9 cellular contexts compared by ENCODE assay signal in the genomic region with DNA sequence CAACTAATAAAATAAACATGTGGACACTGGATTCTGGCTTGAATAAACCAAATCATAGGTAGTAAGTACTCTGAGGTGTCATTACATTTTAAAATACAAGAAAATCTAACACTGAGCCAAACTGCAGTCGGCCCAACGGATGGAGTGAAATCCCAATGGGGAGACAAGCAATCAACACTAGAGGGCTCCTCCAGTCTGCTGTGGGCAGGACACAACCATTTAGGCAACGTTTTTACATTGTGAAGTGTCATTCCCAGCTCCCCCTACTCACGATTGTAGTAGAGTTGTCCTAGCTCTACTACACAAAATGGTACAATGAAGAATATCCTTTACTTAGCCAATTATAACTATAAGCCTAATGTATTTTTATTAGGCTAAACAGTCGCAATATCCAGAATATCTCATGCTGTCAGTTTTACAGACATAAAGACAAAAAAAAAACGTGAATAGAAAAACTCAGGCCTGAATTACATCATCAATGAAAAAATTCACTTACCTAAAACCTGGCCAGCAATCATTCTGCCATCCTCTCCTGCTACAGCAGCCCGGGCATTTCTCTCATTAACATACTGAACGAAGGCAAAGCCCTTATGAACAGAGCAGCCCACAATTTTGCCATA. TPM values are rescaled to one million over a fixed set of nuclear protein-coding genes. Genes with fewer than 3 reads are reported as not detected.
A peak's percentile ranks its signal among the peaks of the same experiment; 100 is the strongest.
DNase-seq lines count a peak whose midpoint lies in the region; ATAC-seq, FAIRE-seq and TF ChIP-seq lines count a peak whose summit lies in the region.
"Had no signal": no experiment of that assay in that cellular context is flagged by ENCODE, and none has a peak within 500 bp of the region (broad histone marks: within the 10 kb centered on the region; RNA-seq: fewer than 3 reads in every experiment).

No MANE protein-coding gene starts in this region.

- H3K79me1 ChIP-seq in mesenchymal stem cell (replicated peaks; ENCODE audit: low read length, poor library complexity, severe bottlenecking), result no peaks in the 10 kb centered on the region

- H3K4me3 ChIP-seq in bronchial epithelial cell (ENCODE audit: low read depth, low read length) (no peak overlapping the region), mesenchymal stem cell (ENCODE audit: insufficient read depth in 1 of 2, low read depth in 1 of 2, low read length in 2 of 2) (no peak overlapping the region)

- H3K23ac ChIP-seq in mesenchymal stem cell (ENCODE audit: low read length in 2 of 2), result no peak overlapping the region

- DNase-seq in D341Med (ENCODE audit: low spot score) (peak; percentile 64), Kasumi-1 (lab: John Stamatoyannopoulos, UW) (peak; percentile 21 to 37), bronchial epithelial cell (ENCODE audit: low read depth) (no peak), mesenchymal stem cell (peak; percentile 29)
- DNase-seq in stimulated activated CD4-positive, alpha-beta T cell treated with anti-CD3 and anti-CD28 coated beads, Interleukin-12 subunit alpha, Interleukin-12 subunit beta, amount 100 ng/mL, for 4 hours, result no peak
- DNase-seq: activated B cell treated with CpG ODN at 0.5 μM for 24 hours had no signal

- WGBS in mesenchymal stem cell, result 93% methylated on average over 8 of the region's 8 CpGs

- H4K8ac ChIP-seq in mesenchymal stem cell (ENCODE audit: low read length), result no peak overlapping the region

- no peak overlapping the region for H4K91ac ChIP-seq in mesenchymal stem cell (ENCODE audit: low read length)

- no peak overlapping the region for H2AFZ ChIP-seq in mesenchymal stem cell (ENCODE audit: low read depth, low read length)

- H3K9me3 ChIP-seq in mesenchymal stem cell (ENCODE audit: control insufficient read depth, low read length), result no peaks in the 10 kb centered on the region

- H3K18ac ChIP-seq in mesenchymal stem cell (ENCODE audit: low read depth in 1 of 2, low read length in 2 of 2), result no peak overlapping the region

- H3K4ac ChIP-seq in mesenchymal stem cell (ENCODE audit: low read depth in 1 of 2, low read length in 2 of 2), result no peak overlapping the region

- no peak overlapping the region for H2BK12ac ChIP-seq in mesenchymal stem cell (ENCODE audit: low read length in 2 of 2)

- H3K4me1 ChIP-seq in mesenchymal stem cell (ENCODE audit: control insufficient read depth, insufficient read depth, low read depth, low read length), result peaks cover 15% of the 10 kb centered on the region

- H2BK120ac ChIP-seq in mesenchymal stem cell (ENCODE audit: low read depth, low read length), result no peak overlapping the region

- peak overlapping the region; percentile 43 for H3K9ac ChIP-seq in mesenchymal stem cell (ENCODE audit: low read length)

- H2BK5ac ChIP-seq in mesenchymal stem cell (ENCODE audit: low read depth, low read length, poor library complexity, severe bottlenecking), result no peak overlapping the region

- no peak overlapping the region for H3K4me2 ChIP-seq in mesenchymal stem cell (ENCODE audit: low read length, poor library complexity, severe bottlenecking)

- H3K36me3 ChIP-seq in bronchial epithelial cell (ENCODE audit: control insufficient read depth, insufficient read depth, low read length) (peaks cover 17% of the 10 kb centered on the region), mesenchymal stem cell (ENCODE audit: control insufficient read depth in 1 of 2, insufficient read depth in 2 of 2, low read depth in 1 of 2, low read length in 2 of 2) (peaks cover 23 to 97% of the 10 kb centered on the region in 2 experiments)

- FAIRE-seq in bronchial epithelial cell (lab: Jason Lieb, UNC), result no peak

- TF ChIP-seq CTCF in bronchial epithelial cell (IDR thresholded peaks at IDR 0.05; ENCODE audit: insufficient read depth, low read length, severe bottlenecking), result peak; percentile 12

- no peak overlapping the region for H3K14ac ChIP-seq in mesenchymal stem cell (ENCODE audit: low read length in 2 of 2)

- no peak overlapping the region for H2BK15ac ChIP-seq in mesenchymal stem cell (ENCODE audit: low read depth, poor library complexity, severe bottlenecking)

- ATAC-seq in GM21723 (IDR thresholded peaks at IDR 0.05; ENCODE audit: unreplicated experiment) (no peak), HG03521 (IDR thresholded peaks at IDR 0.05; ENCODE audit: unreplicated experiment) (no peak), GM21528 (IDR thresholded peaks at IDR 0.05; ENCODE audit: low FRiP score, unreplicated experiment) (no peak)

- H3K27ac ChIP-seq in mesenchymal stem cell (ENCODE audit: low read length, poor library complexity, severe bottlenecking), result no peak overlapping the region

- H2AK5ac ChIP-seq in mesenchymal stem cell (ENCODE audit: low read length, severe bottlenecking), result no peak overlapping the region

- H3K27me3 ChIP-seq in bronchial epithelial cell (ENCODE audit: control insufficient read depth, insufficient read depth, low read length) (no peaks in the 10 kb centered on the region), mesenchymal stem cell (ENCODE audit: control insufficient read depth in 1 of 2, insufficient read depth in 1 of 2, low read length in 2 of 2) (no peaks in the 10 kb centered on the region)

RNA-seq across cellular contexts. Expression of gene HNRNPC, which starts 35.7 kb away (rescaled TPM):
- total RNA-seq in bronchial epithelial cell, result 870 and 967 TPM in 2 replicates
- 493 TPM for polyA plus RNA-seq in mesenchymal stem cell (2013, experiment 1 of 2)
- 510 TPM for polyA plus RNA-seq in mesenchymal stem cell (2013, experiment 2 of 2)

RNA-seq across cellular contexts. Expression of gene RPGRIP1, which starts 46.3 kb away (rescaled TPM):
- not detected in 2 replicates for total RNA-seq in bronchial epithelial cell
- 0.18 TPM for polyA plus RNA-seq in mesenchymal stem cell (2013, experiment 1 of 2)
- 0.10 TPM for polyA plus RNA-seq in mesenchymal stem cell (2013, experiment 2 of 2)
- total RNA-seq: activated B cell treated with CpG ODN at 0.5 μM for 24 hours had no signal

Comparison
In these comparisons a context has a peak if more than half of its experiments do, and no peak if none do; other contexts are left out.
1. DNase-seq: peak in D341Med (single experiment), Kasumi-1 (2 of 2) and mesenchymal stem cell (single experiment); none in bronchial epithelial cell (single experiment) and stimulated activated CD4-positive, alpha-beta T cell treated with anti-CD3 and anti-CD28 coated beads, Interleukin-12 subunit alpha, Interleukin-12 subunit beta, amount 100 ng/mL, for 4 hours (single experiment).